In genomic region chr5:175895701-175896102, GRCh38 we compare ENCODE assay signal across 8 cellular contexts. TPM values are rescaled to one million over a fixed set of nuclear protein-coding genes. Genes with fewer than 3 reads are reported as not detected.
DNase-seq lines count a peak whose midpoint lies in the region; ATAC-seq and TF ChIP-seq lines count a peak whose summit lies in the region.

No MANE protein-coding gene starts in this region.

- H3K4me1 ChIP-seq in colonic mucosa: no peaks in the 10 kb centered on the region

- intact Hi-C loops in colonic mucosa (cut with DNase I): no loop called here

- H3K27me3 ChIP-seq in colonic mucosa: no peaks in the 10 kb centered on the region

- H3K9ac ChIP-seq in colonic mucosa (ENCODE audit: low read depth in 2 of 2, low read length in 2 of 2): no peak overlapping the region

- no peak for TF ChIP-seq CTCF in colonic mucosa (IDR thresholded peaks at IDR 0.05)

- H3K27ac ChIP-seq in colonic mucosa: no peak overlapping the region

- no peaks in the 10 kb centered on the region for H3K36me3 ChIP-seq in colonic mucosa

- no peak overlapping the region for H3K4me3 ChIP-seq in colonic mucosa

- DNase-seq in activated T-cell treated with anti-CD3 and anti-CD28 coated beads for 1 hour (ENCODE audit: low read depth) (peak; percentile 15), activated T-cell treated with anti-CD3 and anti-CD28 coated beads for 4 hours (no peak), T-helper 9 cell (peak; percentile 39), germinal center (ENCODE audit: low spot score) (peak; percentile 74), colonic mucosa (no peak), NCI-H2171 treated with DMSO at 0.1 percent for 48 hours (lab: John Stamatoyannopoulos, UW) (no peak), NCI-H69 (lab: John Stamatoyannopoulos, UW) (no peak)

- ATAC-seq in HG03139 (IDR thresholded peaks at IDR 0.05; ENCODE audit: unreplicated experiment): peak; percentile 96

- H3K9me3 ChIP-seq in colonic mucosa: no peaks in the 10 kb centered on the region

RNA-seq across cellular contexts. Expression of gene CPLX2, which starts 24.3 kb away (rescaled TPM):
- 1 to 10 TPM in 1 of 2 donors, under 1 TPM in 1; 0.57 to 1.2 TPM for total RNA-seq in colonic mucosa

Comparison
In these comparisons a context has a peak if more than half of its experiments do, and no peak if none do; other contexts are left out.
1. DNase-seq: peak in activated T-cell treated with anti-CD3 and anti-CD28 coated beads for 1 hour (single experiment), T-helper 9 cell (single experiment) and germinal center (single experiment); none in activated T-cell treated with anti-CD3 and anti-CD28 coated beads for 4 hours (single experiment), colonic mucosa (single experiment), NCI-H2171 treated with DMSO at 0.1 percent for 48 hours (single experiment) and NCI-H69 (single experiment).